1 cellular context compared by ENCODE assay signal in genomic region chr1:26372039-26372438, GRCh38.
TF ChIP-seq lines count a peak whose summit lies in the region.

No MANE protein-coding gene starts in this region.

TF ChIP-seq in HepG2, 621 proteins besides CTCF, POLR2A, EP300 and RAD21:
- no peak for TF ChIP-seq KAT7 (CRISPR knock-in tag; IDR thresholded peaks at IDR 0.05; ENCODE audit: borderline replicate concordance)
- peak; percentile 75 for TF ChIP-seq FOSL2 (CRISPR knock-in tag; IDR thresholded peaks at IDR 0.05)
